19 cellular contexts compared by ENCODE assay signal in genomic region chr19:43060254-43060653, GRCh38. TPM values are rescaled to one million over a fixed set of nuclear protein-coding genes. Genes with fewer than 3 reads are reported as not detected.
"Had no signal": no experiment of that assay in that cellular context is flagged by ENCODE, and none has a peak within 500 bp of the region (broad histone marks: within the 10 kb centered on the region; RNA-seq: fewer than 3 reads in every experiment).

No MANE protein-coding gene starts in this region.

RNA-seq across cellular contexts. Expression of gene PSG2, which starts 22.2 kb away (rescaled TPM):
- total RNA-seq: activated CD4-positive, alpha-beta T cell treated with anti-CD3 and anti-CD28 coated beads for 36 hours; activated CD8-positive, alpha-beta memory T cell treated with anti-CD3 and anti-CD28 coated beads, Interleukin-2, amount 10 ng/mL, durations not matched to agents 7 days and 5 days; activated CD8-positive, alpha-beta T cell treated with anti-CD3 and anti-CD28 coated beads, Interleukin-2, amount 10 ng/mL, durations not matched to agents 7 days and 5 days; activated T-helper 2 cell treated with anti-CD3 and anti-CD28 coated beads, Interferon-gamma antibody, Interleukin-2, Interleukin-4, amounts not matched to agents 10 μg/mL and 5 μg/mL and 100 μg/mL, durations not matched to agents 14 hours and 24 hours and 36 hours; breast epithelium; endodermal cell; esophagus squamous epithelium; glomerular endothelial cell; heart right ventricle; left lung; lower lobe of right lung; mucosa of descending colon; osteocyte; posterior vena cava; skeletal muscle tissue; T-helper 2 cell treated with Interferon-gamma antibody and Interleukin-4, amounts not matched to agents 100 ng/mL and 5 ng/mL, for 36 hours; temporal lobe; tibial nerve; urinary bladder had no signal

RNA-seq across cellular contexts. Expression of gene PSG11, which starts 34.0 kb away (rescaled TPM):
- total RNA-seq: activated CD4-positive, alpha-beta T cell treated with anti-CD3 and anti-CD28 coated beads for 36 hours; activated CD8-positive, alpha-beta memory T cell treated with anti-CD3 and anti-CD28 coated beads, Interleukin-2, amount 10 ng/mL, durations not matched to agents 7 days and 5 days; activated CD8-positive, alpha-beta T cell treated with anti-CD3 and anti-CD28 coated beads, Interleukin-2, amount 10 ng/mL, durations not matched to agents 7 days and 5 days; activated T-helper 2 cell treated with anti-CD3 and anti-CD28 coated beads, Interferon-gamma antibody, Interleukin-2, Interleukin-4, amounts not matched to agents 10 μg/mL and 5 μg/mL and 100 μg/mL, durations not matched to agents 14 hours and 24 hours and 36 hours; breast epithelium; endodermal cell; esophagus squamous epithelium; glomerular endothelial cell; heart right ventricle; left lung; lower lobe of right lung; mucosa of descending colon; osteocyte; posterior vena cava; T-helper 2 cell treated with Interferon-gamma antibody and Interleukin-4, amounts not matched to agents 100 ng/mL and 5 ng/mL, for 36 hours; temporal lobe; tibial nerve; urinary bladder had no signal
